Comparison of ENCODE assay signal across 13 cellular contexts in the genomic region with DNA sequence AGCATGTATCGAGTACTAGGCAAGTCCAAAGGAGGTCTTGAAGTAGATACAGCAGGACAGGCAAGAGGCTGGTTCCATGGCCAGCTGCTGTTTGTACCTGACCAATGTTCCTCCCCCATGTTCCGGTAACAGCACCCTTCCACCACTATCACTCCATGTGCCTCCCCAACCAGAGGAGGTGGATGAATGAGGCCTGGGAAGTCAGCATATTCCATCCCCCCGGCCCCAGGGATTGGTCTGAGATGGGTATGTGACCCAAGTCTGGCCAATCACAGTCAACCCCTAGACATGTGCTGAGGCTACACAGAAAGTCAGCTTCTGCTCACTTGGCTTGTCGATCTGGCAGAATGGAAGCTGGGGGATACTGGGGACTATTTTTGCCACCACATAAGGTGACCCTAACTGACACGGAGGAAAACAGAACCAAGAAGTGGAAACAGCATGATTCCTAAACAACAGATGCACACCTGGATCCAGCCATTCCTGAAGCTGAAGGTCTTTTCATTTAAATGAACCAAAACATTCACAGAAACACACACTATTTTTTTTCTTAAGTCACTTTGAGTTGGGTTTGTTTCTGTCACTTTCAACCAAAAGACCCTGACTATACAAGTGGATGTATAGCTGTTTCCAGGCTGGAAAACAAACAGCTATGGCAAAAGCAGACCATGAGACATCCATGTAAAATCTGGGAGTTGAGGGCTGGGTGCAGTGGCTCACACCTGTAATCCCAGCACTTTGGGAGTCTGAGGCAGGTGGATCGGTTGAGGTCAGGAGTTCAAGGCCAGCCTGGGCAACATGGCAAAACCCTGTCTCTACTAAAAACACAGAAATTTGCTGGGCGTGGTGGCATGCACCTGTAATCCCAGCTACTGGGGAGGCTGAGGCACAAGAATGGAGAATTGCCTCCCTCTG.
A peak's percentile ranks its signal among the peaks of the same experiment; 100 is the strongest.
DNase-seq lines count a peak whose midpoint lies in the region; ATAC-seq, FAIRE-seq and TF ChIP-seq lines count a peak whose summit lies in the region.
"Had no signal": no experiment of that assay in that cellular context is flagged by ENCODE, and none has a peak within 500 bp of the region (broad histone marks: within the 10 kb centered on the region; RNA-seq: fewer than 3 reads in every experiment).

No MANE protein-coding gene starts in this region.

- CTCF ChIA-PET in HepG2 (lab: Yijun Ruan, JAX; ENCODE audit: low intra/inter-chr PET ratio, low total read pairs): interaction anchor here (1.4 kb wide), 1 partner anchor 16 kb away, joined by 3 read pairs; no protein-coding TSS in a partner anchor

- in situ Hi-C loops in HepG2 (cut with HindIII; ENCODE audit: extremely low pct_ligation_motif_present, low pct_unique_long_range_greater_than_20kb) (no loop called here), GM13977 (cut with MboI; ENCODE audit: low pct_unique_long_range_greater_than_20kb, low sequenced_read_pairs, unreplicated experiment) (no loop called here)

- peak overlapping the region; percentile 50 to 68 for H3K27ac ChIP-seq in right atrium auricular region
- H3K27ac ChIP-seq in heart left ventricle: peak overlapping the region in 3 of 12 donors; percentile 56 to 78 (median 59)
- peak overlapping the region; percentile 69 for H3K27ac ChIP-seq in HepG2 (ENCODE audit: extremely low read length, insufficient read depth, low read length)
- H3K27ac ChIP-seq in urinary bladder (ENCODE audit: low read depth): peak overlapping the region; percentile 80
- H3K27ac ChIP-seq: HL-60 had no signal

- H3K27me3 Mint-ChIP-seq in activated T-helper 2 cell treated with anti-CD3 and anti-CD28 coated beads, Interferon-gamma antibody, Interleukin-2, Interleukin-4, amounts not matched to agents 10 μg/mL and 5 μg/mL and 100 μg/mL, durations not matched to agents 14 hours and 24 hours and 36 hours (ENCODE audit: low read depth): no peaks in the 10 kb centered on the region
- H3K27me3 Mint-ChIP-seq: activated naive CD8-positive, alpha-beta T cell had no signal

- no peaks in the 10 kb centered on the region for H3K79me2 ChIP-seq in HepG2 (ENCODE audit: insufficient read depth, low read length)

- H2AFZ ChIP-seq in HepG2 (ENCODE audit: low read length): no peak overlapping the region

- TF ChIP-seq EP300 in HepG2 (IDR thresholded peaks at IDR 0.05; ENCODE audit: low read depth in 2 of 2, low read length in 2 of 2) (no peak), HepG2 (CRISPR knock-in tag; IDR thresholded peaks at IDR 0.05; ENCODE audit: borderline replicate concordance) (no peak; the same call in 1 of the 2 replicates)

- POLR2A ChIA-PET in HepG2 (lab: Yijun Ruan, JAX): interaction anchor here (0.9 to 2.4 kb wide), 7 partner anchors 14 to 165 kb away, joined by 3 to 6 read pairs (median 4); no protein-coding TSS in a partner anchor

- peak overlapping the region; percentile 89 for H3K27ac Mint-ChIP-seq in activated T-helper 2 cell treated with anti-CD3 and anti-CD28 coated beads, Interferon-gamma antibody, Interleukin-2, Interleukin-4, amounts not matched to agents 10 μg/mL and 5 μg/mL and 100 μg/mL, durations not matched to agents 14 hours and 24 hours and 36 hours
- H3K27ac Mint-ChIP-seq: progenitor cell of endocrine pancreas had no signal

- H3K4me1 ChIP-seq in right atrium auricular region (peaks cover 0 to 18% of the 10 kb centered on the region in 2 donors), heart left ventricle (peaks cover 0 to 25% (median 0%) of the 10 kb centered on the region in 12 donors), HepG2 (ENCODE audit: insufficient read depth, low read length) (peaks cover 83% of the 10 kb centered on the region), urinary bladder (ENCODE audit: insufficient read depth) (peaks cover 3% of the 10 kb centered on the region)

- H3K36me3 ChIP-seq in right atrium auricular region (no peaks in the 10 kb centered on the region), heart left ventricle (no peaks in the 10 kb centered on the region), HepG2 (replicated peaks in 1 of 2; ENCODE audit: control insufficient read depth in 1 of 2, insufficient read depth in 2 of 2, low read length in 2 of 2) (no peaks in the 10 kb centered on the region), urinary bladder (ENCODE audit: insufficient read depth) (no peaks in the 10 kb centered on the region)

- TF ChIP-seq RAD21 in HepG2 (CRISPR knock-in tag; IDR thresholded peaks at IDR 0.05): no peak

- H3K9me3 Mint-ChIP-seq in activated T-helper 2 cell treated with anti-CD3 and anti-CD28 coated beads, Interferon-gamma antibody, Interleukin-2, Interleukin-4, amounts not matched to agents 10 μg/mL and 5 μg/mL and 100 μg/mL, durations not matched to agents 14 hours and 24 hours and 36 hours: no peaks in the 10 kb centered on the region

- H3K4me3 ChIP-seq in right atrium auricular region: no peak overlapping the region
- H3K4me3 ChIP-seq in heart left ventricle: no peak overlapping the region
- H3K4me3 ChIP-seq in HepG2 (replicated peaks in 1 of 3; ENCODE audit: insufficient read depth in 1 of 3, low read depth in 2 of 3, low read length in 3 of 3): no peak overlapping the region
- H3K4me3 ChIP-seq in urinary bladder (ENCODE audit: low read depth, low read length): no peak overlapping the region
- H3K4me3 ChIP-seq: GM12878 had no signal

- TF ChIP-seq CTCF in right atrium auricular region (IDR thresholded peaks at IDR 0.05) (no peak), heart left ventricle (IDR thresholded peaks at IDR 0.05) (no peak), HepG2 (CRISPR knock-in tag; IDR thresholded peaks at IDR 0.05) (no peak), GM13977 (IDR thresholded peaks at IDR 0.05; ENCODE audit: extremely low read depth, insufficient read depth, missing control alignments) (no peak)

- no peaks in the 10 kb centered on the region for H4K20me1 ChIP-seq in HepG2 (ENCODE audit: insufficient read depth, low read length)

- TF ChIP-seq POLR2A in heart left ventricle (IDR thresholded peaks at IDR 0.05) (no peak), HepG2 (IDR thresholded peaks at IDR 0.05; ENCODE audit: insufficient read depth in 1 of 2, low read depth in 2 of 2, low read length in 2 of 2) (no peak)

- H3K27me3 ChIP-seq in right atrium auricular region (no peaks in the 10 kb centered on the region), heart left ventricle (no peaks in the 10 kb centered on the region), HepG2 (ENCODE audit: control insufficient read depth in 1 of 2, insufficient read depth in 2 of 2, low read length in 2 of 2) (no peaks in the 10 kb centered on the region)

- ATAC-seq in heart left ventricle (no peak), HepG2 (peak; percentile 21), HG03108 (IDR thresholded peaks at IDR 0.05; ENCODE audit: unreplicated experiment) (no peak), HG02623 (IDR thresholded peaks at IDR 0.05; ENCODE audit: unreplicated experiment) (no peak)

- H3K4me1 Mint-ChIP-seq in activated T-helper 2 cell treated with anti-CD3 and anti-CD28 coated beads, Interferon-gamma antibody, Interleukin-2, Interleukin-4, amounts not matched to agents 10 μg/mL and 5 μg/mL and 100 μg/mL, durations not matched to agents 14 hours and 24 hours and 36 hours (ENCODE audit: low read depth): peaks cover 28% of the 10 kb centered on the region

- BruUV-seq in HepG2 (replicated peaks; lab: Mats Ljungman, UMichigan): no TSS peak

- 93 to 96% (median 95%) methylated on average over 7 of the region's 7 CpGs for WGBS in heart left ventricle, 4 donors
- WGBS in HepG2 (ENCODE audit: low lambda C conversion rate): 42% methylated on average over 7 of the region's 7 CpGs
- WGBS in urinary bladder: 96% methylated on average over 7 of the region's 7 CpGs

- H3K9ac ChIP-seq in HepG2 (ENCODE audit: insufficient read depth, low read depth, low read length): peak overlapping the region; percentile 34

- H3K4me3 Mint-ChIP-seq in activated T-helper 2 cell treated with anti-CD3 and anti-CD28 coated beads, Interferon-gamma antibody, Interleukin-2, Interleukin-4, amounts not matched to agents 10 μg/mL and 5 μg/mL and 100 μg/mL, durations not matched to agents 14 hours and 24 hours and 36 hours (ENCODE audit: low read depth): no peak overlapping the region
- H3K4me3 Mint-ChIP-seq: activated naive CD8-positive, alpha-beta T cell had no signal

- H3K9me3 ChIP-seq in right atrium auricular region (no peaks in the 10 kb centered on the region), heart left ventricle (no peaks in the 10 kb centered on the region), HepG2 (ENCODE audit: low read length) (no peaks in the 10 kb centered on the region)

- H3K4me2 ChIP-seq in HepG2 (ENCODE audit: low read depth, low read length): peak overlapping the region; percentile 82

- intact Hi-C loops in heart left ventricle (cut with DNase I): no loop called here
- intact Hi-C loops in activated T-helper 2 cell treated with anti-CD3 and anti-CD28 coated beads, Interferon-gamma antibody, Interleukin-2, Interleukin-4, amounts not matched to agents 10 μg/mL and 5 μg/mL and 100 μg/mL, durations not matched to agents 14 hours and 24 hours and 36 hours (cut with micrococcal nuclease): loop anchor here (1.0 kb wide), 1 partner anchor 100 kb away; no protein-coding TSS in a partner anchor
- intact Hi-C loops in HepG2 (cut with micrococcal nuclease; ENCODE audit: unreplicated experiment): no loop called here

- no peaks in the 10 kb centered on the region for H3K36me3 Mint-ChIP-seq in activated T-helper 2 cell treated with anti-CD3 and anti-CD28 coated beads, Interferon-gamma antibody, Interleukin-2, Interleukin-4, amounts not matched to agents 10 μg/mL and 5 μg/mL and 100 μg/mL, durations not matched to agents 14 hours and 24 hours and 36 hours (ENCODE audit: low read depth)
- H3K36me3 Mint-ChIP-seq: activated naive CD8-positive, alpha-beta T cell had no signal

- DNase-seq in right atrium auricular region (ENCODE audit: low spot score): no peak
- DNase-seq in heart left ventricle: no peak
- DNase-seq in activated T-helper 2 cell treated with anti-CD3 and anti-CD28 coated beads, Interferon-gamma antibody, Interleukin-2, Interleukin-4, amounts not matched to agents 10 μg/mL and 5 μg/mL and 100 μg/mL, durations not matched to agents 14 hours and 24 hours and 36 hours (ENCODE audit: low spot score): no peak
- DNase-seq in HepG2 (ENCODE audit: low spot score): no peak
- DNase-seq in GM13977 (ENCODE audit: low spot score): no peak
- DNase-seq: DND-41 had no signal

- FAIRE-seq in HepG2 (lab: Jason Lieb, UNC): no peak
- FAIRE-seq: GM12878 had no signal

TF ChIP-seq in HepG2, 621 proteins besides CTCF, POLR2A, EP300 and RAD21 (continues in another document):
- TF ChIP-seq HNF4G (IDR thresholded peaks at IDR 0.05; ENCODE audit: borderline replicate concordance, low read depth, low read length): no peak
- TF ChIP-seq HNF4G (CRISPR knock-in tag; IDR thresholded peaks at IDR 0.05; ENCODE audit: borderline replicate concordance, low read depth): no peak
- TF ChIP-seq, protein P1, sequence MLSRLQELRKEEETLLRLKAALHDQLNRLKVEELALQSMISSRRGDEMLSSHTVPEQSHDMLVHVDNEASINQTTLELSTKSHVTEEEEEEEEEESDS (CRISPR knock-in tag; IDR thresholded peaks at IDR 0.05; ENCODE audit: borderline replicate concordance): no peak
- no peak; the same call in 1 of the 2 replicates for TF ChIP-seq THAP11 (CRISPR knock-in tag; IDR thresholded peaks at IDR 0.05)
- TF ChIP-seq NFYB (CRISPR knock-in tag; IDR thresholded peaks at IDR 0.05): peak; percentile 48; the same call in 1 of the 2 replicates
- TF ChIP-seq FOXA3 (CRISPR knock-in tag; IDR thresholded peaks at IDR 0.05): no peak
